9 cellular contexts compared by ENCODE assay signal in the genomic region with DNA sequence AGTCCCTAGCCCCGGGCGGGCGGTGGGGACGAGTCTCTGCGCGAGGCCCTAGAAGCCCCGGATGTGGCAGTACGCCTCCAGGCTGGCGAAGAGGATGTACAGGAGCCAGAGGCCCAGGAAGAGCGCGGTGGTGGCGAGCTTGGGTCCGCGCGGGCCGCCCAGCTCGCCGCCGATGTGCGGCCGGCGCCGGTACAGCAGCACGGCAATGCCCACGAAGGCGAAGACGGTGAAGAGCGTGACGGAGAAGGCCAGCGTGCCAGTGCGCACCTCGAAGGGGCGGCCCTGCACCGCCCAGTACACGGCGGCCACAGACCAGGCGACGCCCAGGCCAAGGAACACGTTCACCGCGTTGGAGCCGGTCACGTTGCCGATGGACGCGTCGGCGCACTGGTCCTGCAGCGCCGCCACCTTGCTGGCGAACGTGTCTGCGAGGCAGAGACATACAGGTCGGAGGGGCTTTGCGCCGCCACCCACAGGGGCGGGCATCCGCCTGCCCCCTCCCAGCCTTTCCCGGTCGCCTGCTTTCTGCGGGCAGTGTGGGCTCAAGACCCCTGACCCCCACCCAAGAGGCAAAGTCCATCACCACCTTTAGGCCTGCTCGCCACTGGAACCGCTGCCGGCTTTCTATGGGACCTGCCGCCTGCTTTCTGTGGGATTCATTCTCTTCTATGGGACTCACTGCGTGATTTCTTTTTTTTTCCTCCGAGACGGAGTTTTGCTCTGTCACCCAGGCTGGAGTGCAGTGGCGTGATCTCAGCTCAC. TPM values are rescaled to one million over a fixed set of nuclear protein-coding genes. Genes with fewer than 3 reads are reported as not detected.
DNase-seq lines count a peak whose midpoint lies in the region; ATAC-seq, FAIRE-seq and TF ChIP-seq lines count a peak whose summit lies in the region.
"Had no signal": no experiment of that assay in that cellular context is flagged by ENCODE, and none has a peak within 500 bp of the region (broad histone marks: within the 10 kb centered on the region; RNA-seq: fewer than 3 reads in every experiment).

No MANE protein-coding gene starts in this region.

- no peaks in the 10 kb centered on the region for H4K20me1 ChIP-seq in PC-3 (ENCODE audit: low read length)

- H3K36me3 ChIP-seq in colonic mucosa (no peaks in the 10 kb centered on the region), mesodermal cell (ENCODE audit: control insufficient read depth, insufficient read depth, low read length) (no peaks in the 10 kb centered on the region), PC-3 (ENCODE audit: low read depth, low read length) (no peaks in the 10 kb centered on the region; the same call in 1 of the 2 replicates)

- no peak for FAIRE-seq in RCC 7860 (lab: Jason Lieb, UNC)
- FAIRE-seq: TTC549 had no signal

- CTCF ChIA-PET in PC-3 (lab: Charles Lee) = interaction anchor here (0.5 kb wide), 1 partner anchor 278 kb away, joined by 3 read pairs; no protein-coding TSS in a partner anchor

- no peak overlapping the region for H2AFZ ChIP-seq in PC-3 (ENCODE audit: low read length)

- 17 to 21% methylated on average over 55 to 69 of the region's 69 CpGs for WGBS in mesodermal cell (ENCODE audit: insufficient coverage in 2 of 2), 2 experiments

- H3K4me2 ChIP-seq in PC-3 (ENCODE audit: low read length) = no peak overlapping the region

- no peaks in the 10 kb centered on the region for H3F3A ChIP-seq in PC-3 (ENCODE audit: low read length, unreplicated experiment)

- BruUV-seq in PC-3 (replicated peaks; lab: Mats Ljungman, UMichigan) = no TSS peak

- H3K4me1 ChIP-seq in colonic mucosa = peaks cover 8% of the 10 kb centered on the region
- peaks cover 15% of the 10 kb centered on the region for H3K4me1 ChIP-seq in mesodermal cell (ENCODE audit: control insufficient read depth, insufficient read depth, low read length, poor library complexity, severe bottlenecking)
- H3K4me1 ChIP-seq in PC-3 (ENCODE audit: insufficient read depth, low read length) = peaks cover 12% of the 10 kb centered on the region; the same call in 1 of the 2 replicates

- no peaks in the 10 kb centered on the region for H3K79me2 ChIP-seq in PC-3 (ENCODE audit: low read length)

- H3K27ac ChIP-seq in colonic mucosa (no peak overlapping the region), mesodermal cell (ENCODE audit: low read depth, low read length, severe bottlenecking) (no peak overlapping the region), PC-3 (ENCODE audit: low read length) (no peak overlapping the region)

- peak; percentile 37 for DNase-seq in ACHN
- peak; percentile 40 for DNase-seq in HT-29 (ENCODE audit: low spot score)
- DNase-seq in colonic mucosa = peak; percentile 73
- DNase-seq in NCI-H748 treated with DMSO at 0.1 percent for 48 hours (lab: John Stamatoyannopoulos, UW) = no peak
- no peak for DNase-seq in PC-3
- DNase-seq in RCC 7860 (ENCODE audit: low spot score) = no peak

- H3K27me3 ChIP-seq in colonic mucosa (peaks cover 8% of the 10 kb centered on the region), PC-3 (ENCODE audit: low read length) (no peaks in the 10 kb centered on the region)

- intact Hi-C loops in colonic mucosa (cut with DNase I) = no loop called here
- intact Hi-C loops in PC-3 (cut with micrococcal nuclease) = loop anchor here (10.0 kb wide), 1 partner anchor 85 kb away; a partner anchor contains a TSS

- no peaks in the 10 kb centered on the region for H3K9me3 ChIP-seq in colonic mucosa
- H3K9me3 ChIP-seq in mesodermal cell (ENCODE audit: control insufficient read depth, low read length) = no peaks in the 10 kb centered on the region
- H3K9me3 ChIP-seq in PC-3 (ENCODE audit: low read length) = no peaks in the 10 kb centered on the region

- no peaks in the 10 kb centered on the region for H3K9me2 ChIP-seq in PC-3 (replicated peaks; ENCODE audit: low read length)

- ATAC-seq in SK-N-SH treated with all-trans-retinoic acid at 6 μM for 48 hours (no peak), PC-3 (no peak)

- H3K4me3 ChIP-seq in colonic mucosa = peak overlapping the region; percentile 5
- H3K4me3 ChIP-seq in mesodermal cell (ENCODE audit: extremely low read depth, insufficient read depth, low read length, poor library complexity, severe bottlenecking) = peak overlapping the region; percentile 5
- H3K4me3 ChIP-seq in PC-3 (ENCODE audit: low read length) = no peak overlapping the region

- TF ChIP-seq CTCF in colonic mucosa (IDR thresholded peaks at IDR 0.05) (no peak), PC-3 (conservative IDR thresholded peaks at IDR 0.05; ENCODE audit: low read depth, low read length) (no peak)

- peak overlapping the region in 1 of 2 donors; percentile 0 for H3K9ac ChIP-seq in colonic mucosa (ENCODE audit: low read depth in 2 of 2, low read length in 2 of 2)
- H3K9ac ChIP-seq in PC-3 (ENCODE audit: low read length) = no peak overlapping the region

- POLR2A ChIA-PET in PC-3 (lab: Charles Lee; ENCODE audit: unreplicated experiment) = no interaction called here

- in situ Hi-C loops in ACHN (cut with HindIII; ENCODE audit: low pct_ligation_motif_present, low pct_unique_long_range_greater_than_20kb, low sequenced_read_pairs) = no loop called here

TF ChIP-seq in SK-N-SH treated with all-trans-retinoic acid at 6 μM for 48 hours, 23 proteins besides CTCF, POLR2A, EP300 and RAD21:
- TF ChIP-seq ZC3H10 (CRISPR knock-in tag; IDR thresholded peaks at IDR 0.05) (no peak), SNAI2 (CRISPR knock-in tag; IDR thresholded peaks at IDR 0.05) (no peak), TCF4 (CRISPR knock-in tag; IDR thresholded peaks at IDR 0.05; ENCODE audit: borderline replicate concordance) (no peak), BACH2 (CRISPR knock-in tag; IDR thresholded peaks at IDR 0.05; ENCODE audit: borderline replicate concordance) (no peak), ZFP3 (CRISPR knock-in tag; IDR thresholded peaks at IDR 0.05) (no peak)

RNA-seq across cellular contexts. Expression of a gene that starts 10.9 kb away (rescaled TPM):
- 0.37 and 1.1 TPM in 2 replicates for total RNA-seq in HT-29 (2014; rRNA removed; shearing (Covaris generic))
- total RNA-seq in colonic mucosa (1 to 10 TPM; 2.3 to 2.6 TPM), PC-3 (2014; rRNA removed) (0.75 and 1.3 TPM in 2 replicates)
- 114 TPM for polyA plus RNA-seq in mesodermal cell (2013, experiment 1 of 2)
- 97.4 TPM for polyA plus RNA-seq in mesodermal cell (2013, experiment 2 of 2)

RNA-seq across cellular contexts. Expression of a gene that starts 41.5 kb away (rescaled TPM):
- 0.83 and 3.6 TPM in 2 replicates for total RNA-seq in HT-29 (2014; rRNA removed; shearing (Covaris generic))
- total RNA-seq in colonic mucosa = 1 to 10 TPM in 1 of 2 donors, under 1 TPM in 1; 0.74 to 2.3 TPM
- polyA plus RNA-seq in mesodermal cell (2013, experiment 1 of 2) = 2.1 TPM
- 2.6 TPM for polyA plus RNA-seq in mesodermal cell (2013, experiment 2 of 2)
- 0.33 TPM in 1 of 2 replicates, not detected in the other for total RNA-seq in PC-3 (2014; rRNA removed)

RNA-seq across cellular contexts. Expression of a gene that starts 53.8 kb away (rescaled TPM):
- total RNA-seq in HT-29 (2014; rRNA removed; shearing (Covaris generic)) = 26.2 and 30.1 TPM in 2 replicates
- total RNA-seq in colonic mucosa = 10 to 100 TPM in 1 of 2 donors, 1 to 10 TPM in 1; 8.6 to 13.3 TPM
- polyA plus RNA-seq in mesodermal cell (2013, experiment 1 of 2) = 18.3 TPM
- 12.5 TPM for polyA plus RNA-seq in mesodermal cell (2013, experiment 2 of 2)
- 8.0 and 18.3 TPM in 2 replicates for total RNA-seq in PC-3 (2014; rRNA removed)

Comparison
In these comparisons a context has a peak if more than half of its experiments do, and no peak if none do; other contexts are left out.
1. DNase-seq: peak in ACHN (single experiment), HT-29 (single experiment) and colonic mucosa (single experiment); none in NCI-H748 treated with DMSO at 0.1 percent for 48 hours (single experiment), PC-3 (single experiment) and RCC 7860 (single experiment).